ENCODE assay signal across 22 cellular contexts in the genomic region with DNA sequence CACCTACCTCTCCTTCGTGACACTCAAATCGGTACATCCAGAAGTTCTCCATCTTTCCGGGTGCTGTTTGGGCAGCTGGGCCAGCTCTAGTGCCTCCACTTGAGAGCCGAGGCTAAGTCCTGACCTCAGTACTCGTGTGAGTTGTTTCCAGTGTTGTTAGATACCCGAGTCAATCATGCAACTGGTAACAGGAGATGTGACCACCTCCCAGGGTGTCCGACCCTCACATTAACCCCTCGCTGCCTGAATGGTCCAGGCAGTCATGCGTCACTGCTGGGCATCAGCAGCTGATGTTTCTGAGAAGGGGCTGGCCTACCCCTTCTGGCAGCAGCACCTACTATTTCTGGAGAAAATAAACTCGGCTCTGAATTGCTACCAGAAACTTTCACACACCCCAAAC.
"Had no signal": no experiment of that assay in that cellular context is flagged by ENCODE, and none has a peak within 500 bp of the region (broad histone marks: within the 10 kb centered on the region; RNA-seq: fewer than 3 reads in every experiment).

No MANE protein-coding gene starts in this region.

- FAIRE-seq: endometrium, keratinocyte had no signal

- H3K4me1 Mint-ChIP-seq: activated B cell treated with CpG ODN at 0.5 μM for 24 hours; activated naive CD8-positive, alpha-beta T cell treated with anti-CD3 and anti-CD28 coated beads, Interleukin-2, amount 10 ng/mL, durations not matched to agents 7 days and 5 days; naive B cell had no signal

- H3K4me3 Mint-ChIP-seq: activated B cell treated with CpG ODN at 0.5 μM for 24 hours; activated CD4-positive, alpha-beta T cell treated with anti-CD3 and anti-CD28 coated beads for 36 hours; activated naive CD4-positive, alpha-beta T cell treated with anti-CD3 and anti-CD28 coated beads for 36 hours; activated naive CD8-positive, alpha-beta T cell treated with anti-CD3 and anti-CD28 coated beads, Interleukin-2, amount 10 ng/mL, durations not matched to agents 7 days and 5 days; naive B cell; neural crest cell; T-helper 1 cell treated with Interleukin-12 subunit alpha and Interleukin-12 subunit beta and Interleukin-4 antibody, amounts not matched to agents 30 μg/mL and 1 μg/mL, for 36 hours had no signal

- H3K9me3 ChIP-seq: lower lobe of right lung, upper lobe of left lung had no signal

- H3K27ac ChIP-seq: heart right ventricle, lower lobe of right lung, upper lobe of left lung had no signal

- DNase-seq: activated B cell treated with CpG ODN at 0.5 μM for 24 hours; activated CD4-positive, alpha-beta T cell treated with anti-CD3 and anti-CD28 coated beads for 36 hours; activated CD4-positive, alpha-beta T cell treated with anti-CD3 and anti-CD28 coated beads, Interleukin-2, amount 50 U/mL, for 4 hours; activated effector memory CD4-positive, alpha-beta T cell treated with Interleukin-2 at 50 U/mL for 16 hours; activated naive CD4-positive, alpha-beta T cell treated with anti-CD3 and anti-CD28 coated beads for 36 hours; activated naive CD8-positive, alpha-beta T cell treated with anti-CD3 and anti-CD28 coated beads, Interleukin-2, amount 10 ng/mL, durations not matched to agents 7 days and 5 days; activated T-cell treated with anti-CD3 and anti-CD28 coated beads, Interleukin-2, amount 50 U/mL, for 48 hours; amniotic stem cell; cortex of kidney; foreskin fibroblast; heart right ventricle; left colon; lower lobe of right lung; naive B cell; stimulated activated CD4-positive, alpha-beta T cell treated with anti-CD3 and anti-CD28 coated beads, Interleukin-12 subunit alpha, Interleukin-12 subunit beta, amount 100 ng/mL, for 4 hours; stimulated activated CD4-positive, alpha-beta T cell treated with anti-CD3 and anti-CD28 coated beads, Interleukin-4, amount 100 ng/mL, for 4 hours; stimulated activated naive CD8-positive, alpha-beta T cell treated with anti-CD3 and anti-CD28 coated beads, Interleukin-15, Interleukin-2, amounts not matched to agents 100 U/mL and 50 U/mL, for 24 hours; upper lobe of left lung had no signal

- H3K36me3 ChIP-seq: heart right ventricle, lower lobe of right lung, upper lobe of left lung had no signal

- H3K27me3 Mint-ChIP-seq: activated CD4-positive, alpha-beta T cell treated with anti-CD3 and anti-CD28 coated beads for 36 hours had no signal

- ATAC-seq: activated CD4-positive, alpha-beta T cell treated with anti-CD3 and anti-CD28 coated beads for 36 hours; heart right ventricle; left colon; lower lobe of right lung; stimulated activated naive CD8-positive, alpha-beta T cell treated with anti-CD3 and anti-CD28 coated beads, Interleukin-15, Interleukin-2, amounts not matched to agents 100 U/mL and 50 U/mL, for 24 hours had no signal

- H3K9me3 Mint-ChIP-seq: activated B cell treated with CpG ODN at 0.5 μM for 24 hours; activated naive CD8-positive, alpha-beta T cell treated with anti-CD3 and anti-CD28 coated beads, Interleukin-2, amount 10 ng/mL, durations not matched to agents 7 days and 5 days; neural crest cell; T-helper 1 cell treated with Interleukin-12 subunit alpha and Interleukin-12 subunit beta and Interleukin-4 antibody, amounts not matched to agents 30 μg/mL and 1 μg/mL, for 36 hours had no signal

- H3K4me1 ChIP-seq: heart right ventricle, lower lobe of right lung, upper lobe of left lung had no signal

- H3K27ac Mint-ChIP-seq: activated B cell treated with CpG ODN at 0.5 μM for 24 hours; activated CD4-positive, alpha-beta T cell treated with anti-CD3 and anti-CD28 coated beads for 36 hours; activated naive CD4-positive, alpha-beta T cell treated with anti-CD3 and anti-CD28 coated beads for 36 hours; activated naive CD8-positive, alpha-beta T cell treated with anti-CD3 and anti-CD28 coated beads, Interleukin-2, amount 10 ng/mL, durations not matched to agents 7 days and 5 days; naive B cell; T-helper 1 cell treated with Interleukin-12 subunit alpha and Interleukin-12 subunit beta and Interleukin-4 antibody, amounts not matched to agents 30 μg/mL and 1 μg/mL, for 36 hours had no signal

- H3K36me3 Mint-ChIP-seq: activated naive CD8-positive, alpha-beta T cell treated with anti-CD3 and anti-CD28 coated beads, Interleukin-2, amount 10 ng/mL, durations not matched to agents 7 days and 5 days; naive B cell had no signal

- H3K4me3 ChIP-seq: heart right ventricle, lower lobe of right lung, upper lobe of left lung had no signal

- H3K27me3 ChIP-seq: heart right ventricle, upper lobe of left lung had no signal
